Comparison of ENCODE assay signal across 12 cellular contexts in the genomic region with DNA sequence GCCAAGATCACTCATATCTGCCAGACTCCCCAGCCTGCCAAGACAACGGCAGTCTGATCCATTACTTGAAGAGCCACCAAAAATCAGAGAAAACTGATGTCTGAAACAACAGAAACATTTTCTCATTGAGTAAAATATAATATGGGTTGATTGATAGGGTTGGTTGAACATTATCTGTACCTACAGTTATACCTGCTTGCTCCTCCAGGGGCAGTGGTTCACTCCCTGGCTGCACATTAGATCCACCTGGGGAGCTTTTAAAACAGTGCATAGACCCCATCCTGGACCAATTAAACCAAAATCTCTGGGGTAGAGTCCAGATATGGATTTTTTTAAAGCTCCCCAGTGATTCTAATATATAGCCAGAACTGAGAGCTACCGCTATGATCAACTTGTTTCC. TPM values are rescaled to one million over a fixed set of nuclear protein-coding genes. Genes with fewer than 3 reads are reported as not detected.
DNase-seq lines count a peak whose midpoint lies in the region; ATAC-seq and TF ChIP-seq lines count a peak whose summit lies in the region.
"Had no signal": no experiment of that assay in that cellular context is flagged by ENCODE, and none has a peak within 500 bp of the region (broad histone marks: within the 10 kb centered on the region; RNA-seq: fewer than 3 reads in every experiment).

No MANE protein-coding gene starts in this region.

- CTCF ChIA-PET in PC-9 (lab: Charles Lee): no interaction called here

- peaks cover 0 to 12% (median 3%) of the 10 kb centered on the region in 7 donors for H3K9me3 Mint-ChIP-seq in CD14-positive monocyte

- no peaks in the 10 kb centered on the region for H3K36me3 ChIP-seq in PC-9 (ENCODE audit: low read depth)
- no peaks in the 10 kb centered on the region for H3K36me3 ChIP-seq in kidney epithelial cell (ENCODE audit: control insufficient read depth, insufficient read depth, low read length)

- no peaks in the 10 kb centered on the region for H3F3A ChIP-seq in PC-9 (ENCODE audit: insufficient read depth, low read depth)

- H3K9me2 ChIP-seq in PC-9 (ENCODE audit: insufficient read depth): no peaks in the 10 kb centered on the region

- H3K36me3 Mint-ChIP-seq in CD14-positive monocyte: no peaks in the 10 kb centered on the region

- H3K4me1 Mint-ChIP-seq in CD14-positive monocyte: no peaks in the 10 kb centered on the region

- peak; percentile 24 for TF ChIP-seq CTCF in CD14-positive monocyte (IDR thresholded peaks at IDR 0.05)
- TF ChIP-seq CTCF in PC-9 (conservative IDR thresholded peaks at IDR 0.05): peak; percentile 53
- TF ChIP-seq CTCF in kidney epithelial cell (IDR thresholded peaks at IDR 0.05; ENCODE audit: insufficient read depth, low read length, poor library complexity, severe bottlenecking): peak; percentile 54

- no peak overlapping the region for H3K27ac Mint-ChIP-seq in CD14-positive monocyte

- H3K27me3 ChIP-seq in PC-9 (ENCODE audit: insufficient read depth, low read depth): no peaks in the 10 kb centered on the region
- H3K27me3 ChIP-seq in kidney epithelial cell (ENCODE audit: control insufficient read depth, insufficient read depth, low read length): no peaks in the 10 kb centered on the region

- no peaks in the 10 kb centered on the region for H3K9me3 ChIP-seq in PC-9 (ENCODE audit: insufficient read depth, low read depth)

- H3K27ac ChIP-seq in PC-9: no peak overlapping the region

- ATAC-seq in GM21526 (IDR thresholded peaks at IDR 0.05; ENCODE audit: low FRiP score, unreplicated experiment): peak; percentile 63

- H3K27me3 Mint-ChIP-seq in CD14-positive monocyte (ENCODE audit: low read depth in 3 of 3): peaks cover 0 to 2% (median 1%) of the 10 kb centered on the region in 3 donors

- H3K4me3 ChIP-seq in PC-9: no peak overlapping the region
- H3K4me3 ChIP-seq in kidney epithelial cell (ENCODE audit: low read depth, low read length): no peak overlapping the region
- H3K4me3 ChIP-seq: lung had no signal

- POLR2A ChIA-PET in PC-9 (lab: Charles Lee; ENCODE audit: unreplicated experiment): no interaction called here

- no peak overlapping the region for H3K4me3 Mint-ChIP-seq in CD14-positive monocyte

- BruUV-seq in PC-9 (replicated peaks; lab: Mats Ljungman, UMichigan): no TSS peak

- no peaks in the 10 kb centered on the region for H4K20me1 ChIP-seq in PC-9 (ENCODE audit: insufficient read depth)

- intact Hi-C loops in CD14-positive monocyte (cut with micrococcal nuclease): no loop called here
- intact Hi-C loops in PC-9 (cut with micrococcal nuclease; ENCODE audit: unreplicated experiment): no loop called here

- DNase-seq in CD14-positive monocyte (ENCODE audit: low spot score) (no peak), PC-9 (no peak), kidney epithelial cell (ENCODE audit: low read depth) (no peak), NCI-H2107 (lab: John Stamatoyannopoulos, UW) (no peak), AG20443 (ENCODE audit: low spot score) (no peak), retina (no peak), NOMO-1 treated with DMSO at 0.1 percent for 48 hours (lab: John Stamatoyannopoulos, UW; ENCODE audit: unreplicated experiment) (no peak)
- DNase-seq: activated CD4-positive, alpha-beta T cell treated with anti-CD3 and anti-CD28 coated beads for 1 hour; erythroblast; stimulated activated CD8-positive, alpha-beta memory T cell treated with anti-CD3 and anti-CD28 coated beads, Interleukin-4, amount 100 ng/mL, for 48 hours had no signal

- no peaks in the 10 kb centered on the region for H3K4me1 ChIP-seq in PC-9 (replicated peaks; ENCODE audit: insufficient read depth)

- H2AFZ ChIP-seq in PC-9: no peak overlapping the region

- H3K79me2 ChIP-seq in PC-9 (ENCODE audit: low read depth): no peaks in the 10 kb centered on the region

- no peak overlapping the region for H3K4me2 ChIP-seq in PC-9

RNA-seq across cellular contexts. Expression of a gene that starts 43.6 kb away (rescaled TPM):
- polyA plus RNA-seq in CD14-positive monocyte: not detected
- total RNA-seq in PC-9 (2021) (not detected in 2 replicates), kidney epithelial cell (not detected in 2 replicates)
